ENCODE assay signal across 1 cellular context in the genomic region with DNA sequence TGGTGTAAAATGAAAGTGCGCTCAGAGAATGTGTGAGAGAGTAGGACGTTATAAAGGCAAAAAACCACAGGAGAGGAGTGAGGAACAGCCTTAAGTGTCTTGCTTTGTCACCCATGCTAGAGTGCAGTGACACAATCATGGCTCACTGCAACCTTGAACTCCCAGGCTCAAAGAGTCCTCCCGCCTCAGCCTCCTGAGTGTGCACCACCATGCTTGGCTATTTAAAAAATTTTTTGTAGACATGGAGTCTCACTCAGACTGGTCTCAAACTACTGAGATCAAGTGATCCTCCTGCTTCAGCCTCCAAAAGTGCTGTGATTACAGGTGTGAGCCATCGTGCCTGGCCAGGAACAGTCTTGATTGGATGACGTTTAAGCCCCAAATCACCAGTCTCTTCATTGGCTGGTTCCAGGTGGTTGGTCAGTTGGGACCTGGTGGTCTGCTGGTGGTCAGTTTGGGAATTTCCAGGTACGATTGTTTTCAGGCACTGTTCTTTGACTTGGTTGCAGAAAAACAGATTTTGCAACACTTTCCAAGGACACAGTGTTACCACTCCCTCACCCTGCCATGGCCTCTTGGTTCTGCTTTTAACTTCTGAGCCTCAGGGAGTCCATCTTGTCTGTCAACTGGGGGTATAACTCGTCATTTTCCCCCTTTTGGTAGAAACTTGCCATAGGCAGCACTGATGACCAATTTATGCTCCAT.
TF ChIP-seq lines count a peak whose summit lies in the region.

No MANE protein-coding gene starts in this region.

TF ChIP-seq in HepG2, 621 proteins besides CTCF, POLR2A, EP300 and RAD21 (continued from another document and continues in another):
- TF ChIP-seq TBX2 (CRISPR knock-in tag; IDR thresholded peaks at IDR 0.05; ENCODE audit: borderline replicate concordance) (no peak), RBAK (CRISPR knock-in tag; IDR thresholded peaks at IDR 0.05) (no peak), ZMYM3 (CRISPR knock-in tag; IDR thresholded peaks at IDR 0.05) (0 out of 2 replicates have a peak, but pooled peaks have one; percentile 33), SP2 (CRISPR knock-in tag; IDR thresholded peaks at IDR 0.05) (peak; percentile 36; the same call in 1 of the 2 replicates), SAP130 (CRISPR knock-in tag; IDR thresholded peaks at IDR 0.05; ENCODE audit: low read depth) (0 out of 2 replicates have a peak, but pooled peaks have one; percentile 15), HNRNPUL1 (IDR thresholded peaks at IDR 0.05; ENCODE audit: low read depth, low read length) (no peak), ETV5 (CRISPR knock-in tag; IDR thresholded peaks at IDR 0.05; ENCODE audit: borderline replicate concordance) (no peak; the same call in 1 of the 2 replicates), SOX6 (IDR thresholded peaks at IDR 0.05) (no peak), SOX6 (CRISPR knock-in tag; IDR thresholded peaks at IDR 0.05) (peak; percentile 61), SRSF4 (IDR thresholded peaks at IDR 0.05; ENCODE audit: low read depth, low read length, poor library complexity, severe bottlenecking) (no peak), MTF2 (CRISPR knock-in tag; IDR thresholded peaks at IDR 0.05; ENCODE audit: borderline replicate concordance) (0 out of 2 replicates have a peak, but pooled peaks have one; percentile 28), IRF2 (CRISPR knock-in tag; IDR thresholded peaks at IDR 0.05) (0 out of 2 replicates have a peak, but pooled peaks have one; percentile 43), PRPF4 (IDR thresholded peaks at IDR 0.05; ENCODE audit: low read depth, low read length, poor library complexity, severe bottlenecking) (no peak), RBM39 (IDR thresholded peaks at IDR 0.05; ENCODE audit: low read depth, low read length, poor library complexity, severe bottlenecking) (no peak)
- TF ChIP-seq, protein P1, sequence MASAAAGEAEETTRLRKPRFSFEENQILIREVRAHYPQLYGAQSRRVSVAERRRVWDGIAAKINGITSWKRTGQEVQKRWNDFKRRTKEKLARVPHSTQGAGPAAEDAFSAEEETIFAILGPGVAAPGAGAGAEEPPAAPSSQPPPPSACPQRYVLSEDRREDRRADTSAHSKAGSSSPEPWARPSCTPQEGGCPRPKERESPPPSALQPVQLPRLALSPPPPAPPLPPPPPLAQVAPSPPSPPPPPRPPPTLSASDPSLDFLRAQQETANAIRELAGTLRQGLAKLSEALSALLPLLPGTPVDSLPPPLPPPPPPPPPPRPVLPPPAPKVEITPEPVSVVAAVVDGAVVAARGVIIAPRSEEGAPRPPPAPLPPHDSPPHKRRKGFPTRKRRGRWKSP (CRISPR knock-in tag; IDR thresholded peaks at IDR 0.05) = no peak
- TF ChIP-seq, protein P2, sequence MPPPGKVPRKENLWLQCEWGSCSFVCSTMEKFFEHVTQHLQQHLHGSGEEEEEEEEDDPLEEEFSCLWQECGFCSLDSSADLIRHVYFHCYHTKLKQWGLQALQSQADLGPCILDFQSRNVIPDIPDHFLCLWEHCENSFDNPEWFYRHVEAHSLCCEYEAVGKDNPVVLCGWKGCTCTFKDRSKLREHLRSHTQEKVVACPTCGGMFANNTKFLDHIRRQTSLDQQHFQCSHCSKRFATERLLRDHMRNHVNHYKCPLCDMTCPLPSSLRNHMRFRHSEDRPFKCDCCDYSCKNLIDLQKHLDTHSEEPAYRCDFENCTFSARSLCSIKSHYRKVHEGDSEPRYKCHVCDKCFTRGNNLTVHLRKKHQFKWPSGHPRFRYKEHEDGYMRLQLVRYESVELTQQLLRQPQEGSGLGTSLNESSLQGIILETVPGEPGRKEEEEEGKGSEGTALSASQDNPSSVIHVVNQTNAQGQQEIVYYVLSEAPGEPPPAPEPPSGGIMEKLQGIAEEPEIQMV (CRISPR knock-in tag; IDR thresholded peaks at IDR 0.05; ENCODE audit: low read depth) = no peak
- TF ChIP-seq, protein P3, sequence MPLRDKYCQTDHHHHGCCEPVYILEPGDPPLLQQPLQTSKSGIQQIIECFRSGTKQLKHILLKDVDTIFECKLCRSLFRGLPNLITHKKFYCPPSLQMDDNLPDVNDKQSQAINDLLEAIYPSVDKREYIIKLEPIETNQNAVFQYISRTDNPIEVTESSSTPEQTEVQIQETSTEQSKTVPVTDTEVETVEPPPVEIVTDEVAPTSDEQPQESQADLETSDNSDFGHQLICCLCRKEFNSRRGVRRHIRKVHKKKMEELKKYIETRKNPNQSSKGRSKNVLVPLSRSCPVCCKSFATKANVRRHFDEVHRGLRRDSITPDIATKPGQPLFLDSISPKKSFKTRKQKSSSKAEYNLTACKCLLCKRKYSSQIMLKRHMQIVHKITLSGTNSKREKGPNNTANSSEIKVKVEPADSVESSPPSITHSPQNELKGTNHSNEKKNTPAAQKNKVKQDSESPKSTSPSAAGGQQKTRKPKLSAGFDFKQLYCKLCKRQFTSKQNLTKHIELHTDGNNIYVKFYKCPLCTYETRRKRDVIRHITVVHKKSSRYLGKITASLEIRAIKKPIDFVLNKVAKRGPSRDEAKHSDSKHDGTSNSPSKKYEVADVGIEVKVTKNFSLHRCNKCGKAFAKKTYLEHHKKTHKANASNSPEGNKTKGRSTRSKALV (CRISPR knock-in tag; IDR thresholded peaks at IDR 0.05) = no peak
- TF ChIP-seq, protein P4, sequence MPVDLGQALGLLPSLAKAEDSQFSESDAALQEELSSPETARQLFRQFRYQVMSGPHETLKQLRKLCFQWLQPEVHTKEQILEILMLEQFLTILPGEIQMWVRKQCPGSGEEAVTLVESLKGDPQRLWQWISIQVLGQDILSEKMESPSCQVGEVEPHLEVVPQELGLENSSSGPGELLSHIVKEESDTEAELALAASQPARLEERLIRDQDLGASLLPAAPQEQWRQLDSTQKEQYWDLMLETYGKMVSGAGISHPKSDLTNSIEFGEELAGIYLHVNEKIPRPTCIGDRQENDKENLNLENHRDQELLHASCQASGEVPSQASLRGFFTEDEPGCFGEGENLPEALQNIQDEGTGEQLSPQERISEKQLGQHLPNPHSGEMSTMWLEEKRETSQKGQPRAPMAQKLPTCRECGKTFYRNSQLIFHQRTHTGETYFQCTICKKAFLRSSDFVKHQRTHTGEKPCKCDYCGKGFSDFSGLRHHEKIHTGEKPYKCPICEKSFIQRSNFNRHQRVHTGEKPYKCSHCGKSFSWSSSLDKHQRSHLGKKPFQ (CRISPR knock-in tag; IDR thresholded peaks at IDR 0.05; ENCODE audit: insufficient replicate concordance) = no peak
- TF ChIP-seq, protein P5, sequence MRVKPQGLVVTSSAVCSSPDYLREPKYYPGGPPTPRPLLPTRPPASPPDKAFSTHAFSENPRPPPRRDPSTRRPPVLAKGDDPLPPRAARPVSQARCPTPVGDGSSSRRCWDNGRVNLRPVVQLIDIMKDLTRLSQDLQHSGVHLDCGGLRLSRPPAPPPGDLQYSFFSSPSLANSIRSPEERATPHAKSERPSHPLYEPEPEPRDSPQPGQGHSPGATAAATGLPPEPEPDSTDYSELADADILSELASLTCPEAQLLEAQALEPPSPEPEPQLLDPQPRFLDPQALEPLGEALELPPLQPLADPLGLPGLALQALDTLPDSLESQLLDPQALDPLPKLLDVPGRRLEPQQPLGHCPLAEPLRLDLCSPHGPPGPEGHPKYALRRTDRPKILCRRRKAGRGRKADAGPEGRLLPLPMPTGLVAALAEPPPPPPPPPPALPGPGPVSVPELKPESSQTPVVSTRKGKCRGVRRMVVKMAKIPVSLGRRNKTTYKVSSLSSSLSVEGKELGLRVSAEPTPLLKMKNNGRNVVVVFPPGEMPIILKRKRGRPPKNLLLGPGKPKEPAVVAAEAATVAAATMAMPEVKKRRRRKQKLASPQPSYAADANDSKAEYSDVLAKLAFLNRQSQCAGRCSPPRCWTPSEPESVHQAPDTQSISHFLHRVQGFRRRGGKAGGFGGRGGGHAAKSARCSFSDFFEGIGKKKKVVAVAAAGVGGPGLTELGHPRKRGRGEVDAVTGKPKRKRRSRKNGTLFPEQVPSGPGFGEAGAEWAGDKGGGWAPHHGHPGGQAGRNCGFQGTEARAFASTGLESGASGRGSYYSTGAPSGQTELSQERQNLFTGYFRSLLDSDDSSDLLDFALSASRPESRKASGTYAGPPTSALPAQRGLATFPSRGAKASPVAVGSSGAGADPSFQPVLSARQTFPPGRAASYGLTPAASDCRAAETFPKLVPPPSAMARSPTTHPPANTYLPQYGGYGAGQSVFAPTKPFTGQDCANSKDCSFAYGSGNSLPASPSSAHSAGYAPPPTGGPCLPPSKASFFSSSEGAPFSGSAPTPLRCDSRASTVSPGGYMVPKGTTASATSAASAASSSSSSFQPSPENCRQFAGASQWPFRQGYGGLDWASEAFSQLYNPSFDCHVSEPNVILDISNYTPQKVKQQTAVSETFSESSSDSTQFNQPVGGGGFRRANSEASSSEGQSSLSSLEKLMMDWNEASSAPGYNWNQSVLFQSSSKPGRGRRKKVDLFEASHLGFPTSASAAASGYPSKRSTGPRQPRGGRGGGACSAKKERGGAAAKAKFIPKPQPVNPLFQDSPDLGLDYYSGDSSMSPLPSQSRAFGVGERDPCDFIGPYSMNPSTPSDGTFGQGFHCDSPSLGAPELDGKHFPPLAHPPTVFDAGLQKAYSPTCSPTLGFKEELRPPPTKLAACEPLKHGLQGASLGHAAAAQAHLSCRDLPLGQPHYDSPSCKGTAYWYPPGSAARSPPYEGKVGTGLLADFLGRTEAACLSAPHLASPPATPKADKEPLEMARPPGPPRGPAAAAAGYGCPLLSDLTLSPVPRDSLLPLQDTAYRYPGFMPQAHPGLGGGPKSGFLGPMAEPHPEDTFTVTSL (CRISPR knock-in tag; IDR thresholded peaks at IDR 0.05; ENCODE audit: borderline replicate concordance) = 0 out of 2 replicates have a peak, but pooled peaks have one; percentile 15
- TF ChIP-seq, protein P6, sequence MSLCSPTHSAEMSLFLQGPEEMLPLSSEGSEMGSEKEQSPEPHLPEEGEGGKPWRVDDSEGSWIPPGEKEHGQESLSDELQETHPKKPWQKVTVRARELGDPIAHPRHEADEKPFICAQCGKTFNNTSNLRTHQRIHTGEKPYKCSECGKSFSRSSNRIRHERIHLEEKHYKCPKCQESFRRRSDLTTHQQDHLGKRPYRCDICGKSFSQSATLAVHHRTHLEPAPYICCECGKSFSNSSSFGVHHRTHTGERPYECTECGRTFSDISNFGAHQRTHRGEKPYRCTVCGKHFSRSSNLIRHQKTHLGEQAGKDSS (CRISPR knock-in tag; IDR thresholded peaks at IDR 0.05; ENCODE audit: borderline replicate concordance, low read depth) = no peak
- TF ChIP-seq, protein P7, sequence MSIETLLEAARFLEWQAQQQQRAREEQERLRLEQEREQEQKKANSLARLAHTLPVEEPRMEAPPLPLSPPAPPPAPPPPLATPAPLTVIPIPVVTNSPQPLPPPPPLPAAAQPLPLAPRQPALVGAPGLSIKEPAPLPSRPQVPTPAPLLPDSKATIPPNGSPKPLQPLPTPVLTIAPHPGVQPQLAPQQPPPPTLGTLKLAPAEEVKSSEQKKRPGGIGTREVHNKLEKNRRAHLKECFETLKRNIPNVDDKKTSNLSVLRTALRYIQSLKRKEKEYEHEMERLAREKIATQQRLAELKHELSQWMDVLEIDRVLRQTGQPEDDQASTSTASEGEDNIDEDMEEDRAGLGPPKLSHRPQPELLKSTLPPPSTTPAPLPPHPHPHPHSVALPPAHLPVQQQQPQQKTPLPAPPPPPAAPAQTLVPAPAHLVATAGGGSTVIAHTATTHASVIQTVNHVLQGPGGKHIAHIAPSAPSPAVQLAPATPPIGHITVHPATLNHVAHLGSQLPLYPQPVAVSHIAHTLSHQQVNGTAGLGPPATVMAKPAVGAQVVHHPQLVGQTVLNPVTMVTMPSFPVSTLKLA (IDR thresholded peaks at IDR 0.05) = no peak
- TF ChIP-seq, protein P8, sequence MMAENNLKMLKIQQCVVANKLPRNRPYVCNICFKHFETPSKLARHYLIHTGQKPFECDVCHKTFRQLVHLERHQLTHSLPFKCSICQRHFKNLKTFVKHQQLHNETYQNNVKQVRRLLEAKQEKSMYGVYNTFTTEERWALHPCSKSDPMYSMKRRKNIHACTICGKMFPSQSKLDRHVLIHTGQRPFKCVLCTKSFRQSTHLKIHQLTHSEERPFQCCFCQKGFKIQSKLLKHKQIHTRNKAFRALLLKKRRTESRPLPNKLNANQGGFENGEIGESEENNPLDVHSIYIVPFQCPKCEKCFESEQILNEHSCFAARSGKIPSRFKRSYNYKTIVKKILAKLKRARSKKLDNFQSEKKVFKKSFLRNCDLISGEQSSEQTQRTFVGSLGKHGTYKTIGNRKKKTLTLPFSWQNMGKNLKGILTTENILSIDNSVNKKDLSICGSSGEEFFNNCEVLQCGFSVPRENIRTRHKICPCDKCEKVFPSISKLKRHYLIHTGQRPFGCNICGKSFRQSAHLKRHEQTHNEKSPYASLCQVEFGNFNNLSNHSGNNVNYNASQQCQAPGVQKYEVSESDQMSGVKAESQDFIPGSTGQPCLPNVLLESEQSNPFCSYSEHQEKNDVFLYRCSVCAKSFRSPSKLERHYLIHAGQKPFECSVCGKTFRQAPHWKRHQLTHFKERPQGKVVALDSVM (CRISPR knock-in tag; IDR thresholded peaks at IDR 0.05) = peak; percentile 90
